Comparison of ENCODE assay signal across 19 cellular contexts in genomic region chr1:32357619-32358018, GRCh38. TPM values are rescaled to one million over a fixed set of nuclear protein-coding genes. Genes with fewer than 3 reads are reported as not detected.
"Had no signal": no experiment of that assay in that cellular context is flagged by ENCODE, and none has a peak within 500 bp of the region (broad histone marks: within the 10 kb centered on the region; RNA-seq: fewer than 3 reads in every experiment).

No MANE protein-coding gene starts in this region.

- H3K36me3 ChIP-seq: thyroid gland, uterus had no signal

- H3K4me3 ChIP-seq: coronary artery, lung, sigmoid colon, skin epidermis, thyroid gland, uterus had no signal

- DNase-seq: effector CD8-positive, alpha-beta T cell; foreskin melanocyte; head of caudate nucleus; hippocampal formation; left colon; left ventricle myocardium superior; mesenchymal stem cell; midbrain; sigmoid colon; stimulated activated CD4-positive, alpha-beta T cell treated with anti-CD3 and anti-CD28 coated beads, Interleukin-2, amount 100 ng/mL, for 48 hours; stimulated activated naive CD4-positive, alpha-beta T cell treated with Interleukin-2 at 50 U/mL for 16 hours; uterus had no signal

- H3K9me3 ChIP-seq: neutrophil, sigmoid colon, thyroid gland, uterus had no signal

- ATAC-seq: left colon; left ventricle myocardium superior; natural killer cell treated with Interleukin-12 subunit alpha and Interleukin-12 subunit beta and Interleukin-15 and Interleukin-18, amount 100 ng/mL, for 72 hours had no signal

- H3K27me3 ChIP-seq: sigmoid colon, thyroid gland, uterus had no signal

- H3K27ac ChIP-seq: coronary artery, neutrophil, sigmoid colon, skin epidermis, thyroid gland, uterus had no signal

RNA-seq across cellular contexts. Expression of gene TSSK3, which starts 4.7 kb away (rescaled TPM):
- total RNA-seq: kidney epithelial cell had no signal
